In the genomic region with DNA sequence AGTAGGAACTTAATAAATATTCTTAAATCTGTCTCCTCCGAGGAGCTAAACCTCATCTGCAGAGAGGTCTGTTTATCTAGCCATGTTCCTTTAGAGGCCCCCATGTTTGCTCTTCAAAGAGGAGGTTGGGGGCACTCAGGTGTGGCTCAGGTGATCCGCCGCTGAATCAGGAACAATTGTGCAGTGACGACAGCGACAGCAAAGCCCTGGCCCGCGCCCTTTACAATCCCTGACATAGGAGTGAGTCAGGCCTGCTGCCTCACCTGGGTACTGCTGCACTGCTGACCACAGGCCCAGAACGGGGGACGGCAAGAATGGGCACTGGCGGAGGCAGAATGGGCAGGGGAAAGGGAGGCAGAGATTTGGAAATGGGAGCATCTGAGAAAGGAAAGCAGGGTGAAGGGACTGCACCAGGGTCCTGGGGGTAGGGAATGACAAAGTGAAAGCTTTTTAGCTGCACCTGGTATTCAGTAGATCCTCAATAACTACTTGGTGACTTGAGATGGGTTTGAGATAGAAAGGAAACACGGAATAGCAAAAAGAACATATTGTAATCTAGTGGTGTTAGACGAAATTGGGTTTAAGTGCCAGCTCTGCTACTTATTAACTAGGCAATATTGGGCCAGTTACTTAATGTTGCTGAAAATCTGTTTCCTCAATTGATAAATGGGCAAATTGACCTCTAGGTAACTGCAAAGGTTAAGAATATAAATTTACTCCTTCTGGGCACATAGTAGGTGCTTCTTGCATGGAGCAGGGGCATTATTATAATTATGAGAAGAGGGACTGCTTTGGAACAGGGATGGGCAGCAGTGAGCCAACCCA, we compare ENCODE assay signal across 1 cellular context.
A peak's percentile ranks its signal among the peaks of the same experiment; 100 is the strongest.
TF ChIP-seq lines count a peak whose summit lies in the region.

No MANE protein-coding gene starts in this region.

TF ChIP-seq in HepG2, 621 proteins besides CTCF, POLR2A, EP300 and RAD21 (continued from another document and continues in another):
- TF ChIP-seq, protein P1, sequence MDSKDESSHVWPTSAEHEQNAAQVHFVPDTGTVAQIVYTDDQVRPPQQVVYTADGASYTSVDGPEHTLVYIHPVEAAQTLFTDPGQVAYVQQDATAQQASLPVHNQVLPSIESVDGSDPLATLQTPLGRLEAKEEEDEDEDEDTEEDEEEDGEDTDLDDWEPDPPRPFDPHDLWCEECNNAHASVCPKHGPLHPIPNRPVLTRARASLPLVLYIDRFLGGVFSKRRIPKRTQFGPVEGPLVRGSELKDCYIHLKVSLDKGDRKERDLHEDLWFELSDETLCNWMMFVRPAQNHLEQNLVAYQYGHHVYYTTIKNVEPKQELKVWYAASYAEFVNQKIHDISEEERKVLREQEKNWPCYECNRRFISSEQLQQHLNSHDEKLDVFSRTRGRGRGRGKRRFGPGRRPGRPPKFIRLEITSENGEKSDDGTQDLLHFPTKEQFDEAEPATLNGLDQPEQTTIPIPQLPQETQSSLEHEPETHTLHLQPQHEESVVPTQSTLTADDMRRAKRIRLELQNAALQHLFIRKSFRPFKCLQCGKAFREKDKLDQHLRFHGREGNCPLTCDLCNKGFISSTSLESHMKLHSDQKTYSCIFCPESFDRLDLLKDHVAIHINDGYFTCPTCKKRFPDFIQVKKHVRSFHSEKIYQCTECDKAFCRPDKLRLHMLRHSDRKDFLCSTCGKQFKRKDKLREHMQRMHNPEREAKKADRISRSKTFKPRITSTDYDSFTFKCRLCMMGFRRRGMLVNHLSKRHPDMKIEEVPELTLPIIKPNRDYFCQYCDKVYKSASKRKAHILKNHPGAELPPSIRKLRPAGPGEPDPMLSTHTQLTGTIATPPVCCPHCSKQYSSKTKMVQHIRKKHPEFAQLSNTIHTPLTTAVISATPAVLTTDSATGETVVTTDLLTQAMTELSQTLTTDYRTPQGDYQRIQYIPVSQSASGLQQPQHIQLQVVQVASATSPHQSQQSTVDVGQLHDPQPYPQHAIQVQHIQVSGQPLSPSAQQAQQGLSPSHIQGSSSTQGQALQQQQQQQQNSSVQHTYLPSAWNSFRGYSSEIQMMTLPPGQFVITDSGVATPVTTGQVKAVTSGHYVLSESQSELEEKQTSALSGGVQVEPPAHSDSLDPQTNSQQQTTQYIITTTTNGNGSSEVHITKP (CRISPR knock-in tag; IDR thresholded peaks at IDR 0.05; ENCODE audit: low read depth) = peak; percentile 11
- TF ChIP-seq SOX5 (CRISPR knock-in tag; IDR thresholded peaks at IDR 0.05; ENCODE audit: borderline replicate concordance) (peak; percentile 63; the same call in 1 of the 2 replicates), GLI4 (CRISPR knock-in tag; IDR thresholded peaks at IDR 0.05; ENCODE audit: borderline replicate concordance) (no peak), HNF4A (CRISPR knock-in tag; IDR thresholded peaks at IDR 0.05) (no peak), PPARG (CRISPR knock-in tag; conservative IDR thresholded peaks at IDR 0.05) (peak; percentile 37; the same call in 1 of the 2 replicates), ZFP36 (IDR thresholded peaks at IDR 0.05; ENCODE audit: borderline replicate concordance, low read depth, low read length, partially characterized antibody) (no peak), ZNF441 (CRISPR knock-in tag; IDR thresholded peaks at IDR 0.05; ENCODE audit: borderline replicate concordance) (no peak), MEIS2 (CRISPR knock-in tag; IDR thresholded peaks at IDR 0.05) (no peak), MED8 (CRISPR knock-in tag; IDR thresholded peaks at IDR 0.05; ENCODE audit: insufficient replicate concordance) (no peak), ZNF326 (CRISPR knock-in tag; IDR thresholded peaks at IDR 0.05; ENCODE audit: borderline replicate concordance) (0 out of 2 replicates have a peak, but pooled peaks have one; percentile 54), RELA (CRISPR knock-in tag; IDR thresholded peaks at IDR 0.05) (no peak), NFIC (IDR thresholded peaks at IDR 0.05; ENCODE audit: low read length) (peak; percentile 42; the same call in 1 of the 2 replicates), GZF1 (CRISPR knock-in tag; IDR thresholded peaks at IDR 0.05) (no peak; the same call in 1 of the 2 replicates), ZNF17 (CRISPR knock-in tag; IDR thresholded peaks at IDR 0.05) (no peak), ARNT2 (CRISPR knock-in tag; IDR thresholded peaks at IDR 0.05; ENCODE audit: low read depth) (0 out of 2 replicates have a peak, but pooled peaks have one; percentile 36), AHR (CRISPR knock-in tag; IDR thresholded peaks at IDR 0.05) (peak; percentile 55), MED1 (CRISPR knock-in tag; IDR thresholded peaks at IDR 0.05) (peak; percentile 59), ATRX (CRISPR knock-in tag; IDR thresholded peaks at IDR 0.05; ENCODE audit: borderline replicate concordance) (no peak), ZSCAN12 (CRISPR knock-in tag; IDR thresholded peaks at IDR 0.05) (no peak), HNRNPH1 (optimal IDR thresholded peaks at IDR 0.05; ENCODE audit: low read depth, low read length) (peak; percentile 59), KDM6A (CRISPR knock-in tag; IDR thresholded peaks at IDR 0.05; ENCODE audit: low read depth) (0 out of 2 replicates have a peak, but pooled peaks have one; percentile 5), ZNF660 (CRISPR knock-in tag; IDR thresholded peaks at IDR 0.05; ENCODE audit: borderline replicate concordance, low read depth) (no peak), ZNF768 (CRISPR knock-in tag; IDR thresholded peaks at IDR 0.05) (peak; percentile 33; the same call in 1 of the 2 replicates), MAZ (IDR thresholded peaks at IDR 0.05; ENCODE audit: borderline replicate concordance, low read depth, low read length) (no peak), MAZ (CRISPR knock-in tag; IDR thresholded peaks at IDR 0.05; ENCODE audit: low read depth) (0 out of 2 replicates have a peak, but pooled peaks have one; percentile 18), REL (CRISPR knock-in tag; conservative IDR thresholded peaks at IDR 0.05) (no peak), MBD4 (IDR thresholded peaks at IDR 0.05; ENCODE audit: borderline replicate concordance, low read length) (no peak), MEIS1 (CRISPR knock-in tag; IDR thresholded peaks at IDR 0.05; ENCODE audit: borderline replicate concordance) (0 out of 2 replicates have a peak, but pooled peaks have one; percentile 17), ZNF331 (CRISPR knock-in tag; IDR thresholded peaks at IDR 0.05) (0 out of 2 replicates have a peak, but pooled peaks have one; percentile 13), ZBTB20 (CRISPR knock-in tag; IDR thresholded peaks at IDR 0.05; ENCODE audit: borderline replicate concordance, low read depth) (peak; percentile 65; the same call in 1 of the 2 replicates), KDM2A (CRISPR knock-in tag; IDR thresholded peaks at IDR 0.05; ENCODE audit: borderline replicate concordance, low read depth) (peak; percentile 48; the same call in 1 of the 2 replicates), KLF12 (CRISPR knock-in tag; IDR thresholded peaks at IDR 0.05; ENCODE audit: borderline replicate concordance) (no peak), MAFF (IDR thresholded peaks at IDR 0.05; ENCODE audit: low read depth, low read length) (no peak), FIP1L1 (IDR thresholded peaks at IDR 0.05; ENCODE audit: borderline replicate concordance, insufficient read depth, low read depth, low read length) (peak; percentile 93; the same call in 1 of the 2 replicates)
- TF ChIP-seq, protein P2, sequence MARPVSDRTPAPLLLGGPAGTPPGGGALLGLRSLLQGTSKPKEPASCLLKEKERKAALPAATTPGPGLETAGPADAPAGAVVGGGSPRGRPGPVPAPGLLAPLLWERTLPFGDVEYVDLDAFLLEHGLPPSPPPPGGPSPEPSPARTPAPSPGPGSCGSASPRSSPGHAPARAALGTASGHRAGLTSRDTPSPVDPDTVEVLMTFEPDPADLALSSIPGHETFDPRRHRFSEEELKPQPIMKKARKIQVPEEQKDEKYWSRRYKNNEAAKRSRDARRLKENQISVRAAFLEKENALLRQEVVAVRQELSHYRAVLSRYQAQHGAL (CRISPR knock-in tag; IDR thresholded peaks at IDR 0.05; ENCODE audit: not compliant biosample characterization) = peak; percentile 40
- TF ChIP-seq, protein P3, sequence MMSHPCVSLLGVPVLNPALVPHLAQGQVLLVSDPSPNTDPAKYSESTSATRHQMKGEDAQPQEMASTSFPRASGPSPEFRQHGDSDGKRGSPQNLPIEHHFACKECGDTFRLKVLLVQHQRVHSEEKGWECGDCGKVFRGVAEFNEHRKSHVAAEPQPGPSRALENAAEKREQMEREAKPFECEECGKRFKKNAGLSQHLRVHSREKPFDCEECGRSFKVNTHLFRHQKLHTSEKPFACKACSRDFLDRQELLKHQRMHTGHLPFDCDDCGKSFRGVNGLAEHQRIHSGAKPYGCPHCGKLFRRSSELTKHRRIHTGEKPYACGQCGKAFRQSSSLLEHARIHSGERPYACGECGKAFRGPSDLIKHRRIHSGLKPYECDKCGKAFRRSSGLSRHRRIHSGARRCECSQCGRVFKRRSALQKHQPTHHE (CRISPR knock-in tag; IDR thresholded peaks at IDR 0.05; ENCODE audit: borderline replicate concordance) = no peak
- TF ChIP-seq, protein P4, sequence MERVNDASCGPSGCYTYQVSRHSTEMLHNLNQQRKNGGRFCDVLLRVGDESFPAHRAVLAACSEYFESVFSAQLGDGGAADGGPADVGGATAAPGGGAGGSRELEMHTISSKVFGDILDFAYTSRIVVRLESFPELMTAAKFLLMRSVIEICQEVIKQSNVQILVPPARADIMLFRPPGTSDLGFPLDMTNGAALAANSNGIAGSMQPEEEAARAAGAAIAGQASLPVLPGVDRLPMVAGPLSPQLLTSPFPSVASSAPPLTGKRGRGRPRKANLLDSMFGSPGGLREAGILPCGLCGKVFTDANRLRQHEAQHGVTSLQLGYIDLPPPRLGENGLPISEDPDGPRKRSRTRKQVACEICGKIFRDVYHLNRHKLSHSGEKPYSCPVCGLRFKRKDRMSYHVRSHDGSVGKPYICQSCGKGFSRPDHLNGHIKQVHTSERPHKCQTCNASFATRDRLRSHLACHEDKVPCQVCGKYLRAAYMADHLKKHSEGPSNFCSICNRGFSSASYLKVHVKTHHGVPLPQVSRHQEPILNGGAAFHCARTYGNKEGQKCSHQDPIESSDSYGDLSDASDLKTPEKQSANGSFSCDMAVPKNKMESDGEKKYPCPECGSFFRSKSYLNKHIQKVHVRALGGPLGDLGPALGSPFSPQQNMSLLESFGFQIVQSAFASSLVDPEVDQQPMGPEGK (CRISPR knock-in tag; IDR thresholded peaks at IDR 0.05) = peak; percentile 72
- TF ChIP-seq, protein P5, sequence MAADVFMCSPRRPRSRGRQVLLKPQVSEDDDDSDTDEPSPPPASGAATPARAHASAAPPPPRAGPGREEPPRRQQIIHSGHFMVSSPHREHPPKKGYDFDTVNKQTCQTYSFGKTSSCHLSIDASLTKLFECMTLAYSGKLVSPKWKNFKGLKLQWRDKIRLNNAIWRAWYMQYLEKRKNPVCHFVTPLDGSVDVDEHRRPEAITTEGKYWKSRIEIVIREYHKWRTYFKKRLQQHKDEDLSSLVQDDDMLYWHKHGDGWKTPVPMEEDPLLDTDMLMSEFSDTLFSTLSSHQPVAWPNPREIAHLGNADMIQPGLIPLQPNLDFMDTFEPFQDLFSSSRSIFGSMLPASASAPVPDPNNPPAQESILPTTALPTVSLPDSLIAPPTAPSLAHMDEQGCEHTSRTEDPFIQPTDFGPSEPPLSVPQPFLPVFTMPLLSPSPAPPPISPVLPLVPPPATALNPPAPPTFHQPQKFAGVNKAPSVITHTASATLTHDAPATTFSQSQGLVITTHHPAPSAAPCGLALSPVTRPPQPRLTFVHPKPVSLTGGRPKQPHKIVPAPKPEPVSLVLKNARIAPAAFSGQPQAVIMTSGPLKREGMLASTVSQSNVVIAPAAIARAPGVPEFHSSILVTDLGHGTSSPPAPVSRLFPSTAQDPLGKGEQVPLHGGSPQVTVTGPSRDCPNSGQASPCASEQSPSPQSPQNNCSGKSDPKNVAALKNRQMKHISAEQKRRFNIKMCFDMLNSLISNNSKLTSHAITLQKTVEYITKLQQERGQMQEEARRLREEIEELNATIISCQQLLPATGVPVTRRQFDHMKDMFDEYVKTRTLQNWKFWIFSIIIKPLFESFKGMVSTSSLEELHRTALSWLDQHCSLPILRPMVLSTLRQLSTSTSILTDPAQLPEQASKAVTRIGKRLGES (CRISPR knock-in tag; IDR thresholded peaks at IDR 0.05; ENCODE audit: borderline replicate concordance) = no peak
- TF ChIP-seq, protein P6, sequence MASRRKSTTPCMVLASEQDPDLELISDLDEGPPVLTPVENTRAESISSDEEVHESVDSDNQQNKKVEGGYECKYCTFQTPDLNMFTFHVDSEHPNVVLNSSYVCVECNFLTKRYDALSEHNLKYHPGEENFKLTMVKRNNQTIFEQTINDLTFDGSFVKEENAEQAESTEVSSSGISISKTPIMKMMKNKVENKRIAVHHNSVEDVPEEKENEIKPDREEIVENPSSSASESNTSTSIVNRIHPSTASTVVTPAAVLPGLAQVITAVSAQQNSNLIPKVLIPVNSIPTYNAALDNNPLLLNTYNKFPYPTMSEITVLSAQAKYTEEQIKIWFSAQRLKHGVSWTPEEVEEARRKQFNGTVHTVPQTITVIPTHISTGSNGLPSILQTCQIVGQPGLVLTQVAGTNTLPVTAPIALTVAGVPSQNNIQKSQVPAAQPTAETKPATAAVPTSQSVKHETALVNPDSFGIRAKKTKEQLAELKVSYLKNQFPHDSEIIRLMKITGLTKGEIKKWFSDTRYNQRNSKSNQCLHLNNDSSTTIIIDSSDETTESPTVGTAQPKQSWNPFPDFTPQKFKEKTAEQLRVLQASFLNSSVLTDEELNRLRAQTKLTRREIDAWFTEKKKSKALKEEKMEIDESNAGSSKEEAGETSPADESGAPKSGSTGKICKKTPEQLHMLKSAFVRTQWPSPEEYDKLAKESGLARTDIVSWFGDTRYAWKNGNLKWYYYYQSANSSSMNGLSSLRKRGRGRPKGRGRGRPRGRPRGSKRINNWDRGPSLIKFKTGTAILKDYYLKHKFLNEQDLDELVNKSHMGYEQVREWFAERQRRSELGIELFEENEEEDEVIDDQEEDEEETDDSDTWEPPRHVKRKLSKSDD (CRISPR knock-in tag; IDR thresholded peaks at IDR 0.05; ENCODE audit: low read depth) = no peak
- TF ChIP-seq, protein P7, sequence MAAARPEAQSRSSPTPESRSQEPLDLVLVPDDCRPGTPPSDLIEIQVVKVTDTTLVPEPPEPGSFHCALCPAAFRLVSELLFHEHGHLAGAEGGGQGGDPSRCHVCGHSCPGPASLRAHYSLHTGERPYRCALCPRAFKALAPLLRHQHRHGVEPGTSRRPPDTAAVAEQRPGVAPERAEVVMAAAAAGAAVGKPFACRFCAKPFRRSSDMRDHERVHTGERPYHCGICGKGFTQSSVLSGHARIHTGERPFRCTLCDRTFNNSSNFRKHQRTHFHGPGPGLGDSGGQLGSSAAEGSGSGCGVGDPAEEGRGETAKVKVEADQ (CRISPR knock-in tag; IDR thresholded peaks at IDR 0.05; ENCODE audit: borderline replicate concordance) = 0 out of 2 replicates have a peak, but pooled peaks have one; percentile 40
- TF ChIP-seq, protein P8, sequence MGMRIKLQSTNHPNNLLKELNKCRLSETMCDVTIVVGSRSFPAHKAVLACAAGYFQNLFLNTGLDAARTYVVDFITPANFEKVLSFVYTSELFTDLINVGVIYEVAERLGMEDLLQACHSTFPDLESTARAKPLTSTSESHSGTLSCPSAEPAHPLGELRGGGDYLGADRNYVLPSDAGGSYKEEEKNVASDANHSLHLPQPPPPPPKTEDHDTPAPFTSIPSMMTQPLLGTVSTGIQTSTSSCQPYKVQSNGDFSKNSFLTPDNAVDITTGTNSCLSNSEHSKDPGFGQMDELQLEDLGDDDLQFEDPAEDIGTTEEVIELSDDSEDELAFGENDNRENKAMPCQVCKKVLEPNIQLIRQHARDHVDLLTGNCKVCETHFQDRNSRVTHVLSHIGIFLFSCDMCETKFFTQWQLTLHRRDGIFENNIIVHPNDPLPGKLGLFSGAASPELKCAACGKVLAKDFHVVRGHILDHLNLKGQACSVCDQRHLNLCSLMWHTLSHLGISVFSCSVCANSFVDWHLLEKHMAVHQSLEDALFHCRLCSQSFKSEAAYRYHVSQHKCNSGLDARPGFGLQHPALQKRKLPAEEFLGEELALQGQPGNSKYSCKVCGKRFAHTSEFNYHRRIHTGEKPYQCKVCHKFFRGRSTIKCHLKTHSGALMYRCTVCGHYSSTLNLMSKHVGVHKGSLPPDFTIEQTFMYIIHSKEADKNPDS (CRISPR knock-in tag; IDR thresholded peaks at IDR 0.05) = no peak
